Comparison of ENCODE assay signal across 30 cellular contexts in the genomic region with DNA sequence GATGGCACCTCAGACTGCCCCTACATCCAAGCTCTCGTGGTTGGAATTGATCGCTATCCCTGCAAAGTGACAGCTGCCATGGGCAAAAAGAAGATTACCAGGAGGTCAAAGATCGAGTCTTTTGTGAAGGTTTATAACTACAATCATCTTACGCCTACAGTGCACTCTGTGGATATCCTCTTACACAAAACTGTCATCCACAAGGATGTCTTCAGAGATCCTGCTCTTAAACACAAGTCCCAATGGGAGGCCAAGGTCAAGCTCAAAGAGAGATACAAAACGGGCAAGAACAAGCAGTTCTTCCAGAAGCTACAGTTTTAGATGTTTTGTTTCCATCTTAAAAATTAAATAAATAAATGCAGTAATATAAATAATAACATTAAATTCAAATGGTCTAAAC.
"Had no signal": no experiment of that assay in that cellular context is flagged by ENCODE, and none has a peak within 500 bp of the region (broad histone marks: within the 10 kb centered on the region; RNA-seq: fewer than 3 reads in every experiment).

No MANE protein-coding gene starts in this region.

- ATAC-seq: natural killer cell; stimulated activated memory B cell treated with anti-CD40 and anti-IgM and Interleukin-4, amounts not matched to agents 10 μg/mL and 1 μg/mL and 100 μg/mL, for 72 hours; stimulated activated naive CD8-positive, alpha-beta T cell treated with anti-CD3 and anti-CD28 coated beads, Interleukin-15, amount 100 ng/mL, for 72 hours had no signal

- FAIRE-seq: astrocyte, endothelial cell of umbilical vein had no signal

- H3K27ac Mint-ChIP-seq: activated CD4-positive, alpha-beta memory T cell treated with anti-CD3 and anti-CD28 coated beads for 36 hours; activated naive CD4-positive, alpha-beta T cell treated with anti-CD3 and anti-CD28 coated beads, Interleukin-2, amount 10 ng/mL, durations not matched to agents 7 days and 5 days; activated naive CD8-positive, alpha-beta T cell treated with anti-CD3 and anti-CD28 coated beads, Interleukin-2, amount 10 ng/mL, durations not matched to agents 7 days and 5 days; memory B cell; stimulated activated memory B cell treated with anti-CD40 and anti-IgM and Interleukin-4, amounts not matched to agents 10 μg/mL and 1 μg/mL and 100 μg/mL, for 72 hours; stimulated activated naive CD8-positive, alpha-beta T cell treated with anti-CD3 and anti-CD28 coated beads, Interleukin-15, amount 100 ng/mL, for 72 hours; T-helper 2 cell treated with Interferon-gamma antibody and Interleukin-4, amounts not matched to agents 5 μg/mL and 100 μg/mL, for 36 hours had no signal

- H3K4me1 ChIP-seq: sigmoid colon, thyroid gland, upper lobe of left lung had no signal

- DNase-seq: activated CD4-positive, alpha-beta memory T cell treated with anti-CD3 and anti-CD28 coated beads for 36 hours; activated CD4-positive, alpha-beta T cell treated with anti-CD3 and anti-CD28 coated beads for 48 hours; activated CD8-positive, alpha-beta memory T cell treated with anti-CD3 and anti-CD28 coated beads, Interleukin-2, amount 50 U/mL, for 4 hours; activated gamma-delta T cell; activated naive CD4-positive, alpha-beta T cell treated with anti-CD3 and anti-CD28 coated beads, Interleukin-2, amount 10 ng/mL, durations not matched to agents 7 days and 5 days; activated naive CD8-positive, alpha-beta T cell treated with anti-CD3 and anti-CD28 coated beads, Interleukin-2, amount 10 ng/mL, durations not matched to agents 7 days and 5 days; activated T-cell treated with anti-CD3 and anti-CD28 coated beads, Interleukin-2, amount 50 U/mL, for 1 hour; amniotic stem cell; brain microvascular endothelial cell; caudate nucleus; foreskin fibroblast; kidney glomerular epithelial cell; natural killer cell; posterior cingulate gyrus; sigmoid colon; stimulated activated CD4-positive, alpha-beta T cell treated with anti-CD3 and anti-CD28 coated beads, Interleukin-1b, Interleukin-23, amount 100 ng/mL, for 48 hours; stimulated activated CD4-positive, alpha-beta T cell treated with anti-CD3 and anti-CD28 coated beads, Interleukin-4, amount 100 ng/mL, for 4 hours; stimulated activated CD8-positive, alpha-beta memory T cell treated with anti-CD3 and anti-CD28 coated beads, Interleukin-4, amount 100 ng/mL, for 48 hours; stimulated activated naive CD8-positive, alpha-beta T cell treated with anti-CD3 and anti-CD28 coated beads, Interleukin-15, amount 100 ng/mL, for 72 hours; substantia nigra; T-helper 1 cell; thyroid gland; upper lobe of left lung had no signal

- H3K27me3 Mint-ChIP-seq: activated CD4-positive, alpha-beta memory T cell treated with anti-CD3 and anti-CD28 coated beads for 36 hours; activated naive CD4-positive, alpha-beta T cell treated with anti-CD3 and anti-CD28 coated beads, Interleukin-2, amount 10 ng/mL, durations not matched to agents 7 days and 5 days; activated naive CD8-positive, alpha-beta T cell treated with anti-CD3 and anti-CD28 coated beads, Interleukin-2, amount 10 ng/mL, durations not matched to agents 7 days and 5 days; memory B cell; stimulated activated memory B cell treated with anti-CD40 and anti-IgM and Interleukin-4, amounts not matched to agents 10 μg/mL and 1 μg/mL and 100 μg/mL, for 72 hours; stimulated activated naive CD8-positive, alpha-beta T cell treated with anti-CD3 and anti-CD28 coated beads, Interleukin-15, amount 100 ng/mL, for 72 hours had no signal

- H3K27ac ChIP-seq: brain microvascular endothelial cell, sigmoid colon, thyroid gland, upper lobe of left lung had no signal

- H3K4me3 ChIP-seq: heart right ventricle, sigmoid colon, smooth muscle cell, thyroid gland, upper lobe of left lung had no signal

- H3K9me3 ChIP-seq: heart right ventricle, sigmoid colon, thyroid gland, upper lobe of left lung had no signal

- H3K9me3 Mint-ChIP-seq: activated CD4-positive, alpha-beta memory T cell treated with anti-CD3 and anti-CD28 coated beads for 36 hours; activated naive CD4-positive, alpha-beta T cell treated with anti-CD3 and anti-CD28 coated beads, Interleukin-2, amount 10 ng/mL, durations not matched to agents 7 days and 5 days; memory B cell; natural killer cell had no signal

- H3K4me3 Mint-ChIP-seq: activated CD4-positive, alpha-beta memory T cell treated with anti-CD3 and anti-CD28 coated beads for 36 hours; activated naive CD4-positive, alpha-beta T cell treated with anti-CD3 and anti-CD28 coated beads, Interleukin-2, amount 10 ng/mL, durations not matched to agents 7 days and 5 days; activated naive CD8-positive, alpha-beta T cell treated with anti-CD3 and anti-CD28 coated beads, Interleukin-2, amount 10 ng/mL, durations not matched to agents 7 days and 5 days; memory B cell; natural killer cell; stimulated activated memory B cell treated with anti-CD40 and anti-IgM and Interleukin-4, amounts not matched to agents 10 μg/mL and 1 μg/mL and 100 μg/mL, for 72 hours; stimulated activated naive CD8-positive, alpha-beta T cell treated with anti-CD3 and anti-CD28 coated beads, Interleukin-15, amount 100 ng/mL, for 72 hours; T-helper 2 cell treated with Interferon-gamma antibody and Interleukin-4, amounts not matched to agents 5 μg/mL and 100 μg/mL, for 36 hours had no signal

- H3K4me2 ChIP-seq: smooth muscle cell had no signal

- H3K27me3 ChIP-seq: brain microvascular endothelial cell, heart right ventricle, sigmoid colon, thyroid gland, upper lobe of left lung had no signal
